Comparison of ENCODE assay signal across 8 cellular contexts in genomic region chr14:35818346-35819115, GRCh38. TPM values are rescaled to one million over a fixed set of nuclear protein-coding genes. Genes with fewer than 3 reads are reported as not detected.
DNase-seq lines count a peak whose midpoint lies in the region; ATAC-seq and TF ChIP-seq lines count a peak whose summit lies in the region.

No MANE protein-coding gene starts in this region.

- no peak overlapping the region for H3K4me3 Mint-ChIP-seq in CD14-positive monocyte

- no peaks in the 10 kb centered on the region for H3K36me3 Mint-ChIP-seq in CD14-positive monocyte

- peak; percentile 71 for ATAC-seq in left colon
- no peak for ATAC-seq in HG02678 (IDR thresholded peaks at IDR 0.05; ENCODE audit: unreplicated experiment)
- ATAC-seq in HG03378 (IDR thresholded peaks at IDR 0.05; ENCODE audit: unreplicated experiment), result no peak
- ATAC-seq in HG03457 (IDR thresholded peaks at IDR 0.05; ENCODE audit: unreplicated experiment), result no peak

- H3K4me1 Mint-ChIP-seq in CD14-positive monocyte, result no peaks in the 10 kb centered on the region

- in situ Hi-C loops in GM13976 (cut with MboI; ENCODE audit: low sequenced_read_pairs, unreplicated experiment), result loop anchor here (25.0 kb wide), 1 partner anchor 381 kb away; no protein-coding TSS in a partner anchor

- peaks cover 4 to 7% (median 5%) of the 10 kb centered on the region in 3 donors for H3K27me3 Mint-ChIP-seq in CD14-positive monocyte (ENCODE audit: low read depth in 3 of 3)

- TF ChIP-seq CTCF in CD14-positive monocyte (IDR thresholded peaks at IDR 0.05) (peak; percentile 60), GM13976 (IDR thresholded peaks at IDR 0.05; ENCODE audit: borderline replicate concordance, control extremely low read depth, extremely low read depth, insufficient read depth, missing control alignments) (peak; percentile 45)

- no peaks in the 10 kb centered on the region for H3K9me3 Mint-ChIP-seq in CD14-positive monocyte

- intact Hi-C loops in CD14-positive monocyte (cut with micrococcal nuclease), result loop anchor here in 1 of 2 donors (10.0 kb wide), 1 partner anchor 694 kb away; the partner anchor contains the start of genes PPP2R3C and PRORP
- intact Hi-C loops in left colon (cut with DNase I, micrococcal nuclease), result no loop called here

- no peak overlapping the region for H3K27ac Mint-ChIP-seq in CD14-positive monocyte

- DNase-seq in CD14-positive monocyte (ENCODE audit: low spot score) (no peak), GM13976 (ENCODE audit: low spot score) (peak; percentile 41), NCI-H524 treated with DMSO at 0.1 percent for 48 hours (lab: John Stamatoyannopoulos, UW) (peak; percentile 28), left colon (peak in 1 of 2 donors; percentile 41)
- peak; percentile 12 for DNase-seq in central memory CD4-positive, alpha-beta T cell

RNA-seq across cellular contexts. Expression of gene BRMS1L, which starts 7.6 kb away (rescaled TPM):
- 1 to 10 TPM in 1 of 2 donors, under 1 TPM in 1; 0.86 to 1.7 TPM for polyA plus RNA-seq in CD14-positive monocyte
- 1 to 10 TPM; 3.2 to 5.0 TPM for total RNA-seq in left colon

RNA-seq across cellular contexts. Expression of gene RALGAPA1, which starts 9.4 kb away (rescaled TPM):
- polyA plus RNA-seq in CD14-positive monocyte, result 1 to 10 TPM; 3.2 to 4.1 TPM
- total RNA-seq in left colon, result 10 to 100 TPM; 81.5 to 85.3 TPM
